In the genomic region with DNA sequence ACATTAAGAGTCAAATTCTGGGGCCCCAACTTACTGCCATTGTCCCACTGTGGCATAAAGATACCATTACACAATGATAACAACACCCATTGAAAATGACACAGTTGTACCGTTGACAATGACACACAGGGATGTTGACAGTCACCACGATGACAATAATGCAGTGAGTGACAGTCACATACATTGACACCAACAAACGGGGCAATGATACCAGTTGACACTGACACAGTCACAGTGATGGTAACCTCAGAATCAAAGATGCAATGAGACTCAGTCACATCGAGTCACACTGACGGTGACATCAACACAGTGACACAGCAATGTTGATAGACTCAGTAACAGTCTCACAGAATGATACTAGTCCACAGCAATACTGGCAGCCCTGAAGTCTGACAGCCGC, we compare ENCODE assay signal across 29 cellular contexts. TPM values are rescaled to one million over a fixed set of nuclear protein-coding genes. Genes with fewer than 3 reads are reported as not detected.
A peak's percentile ranks its signal among the peaks of the same experiment; 100 is the strongest.
DNase-seq lines count a peak whose midpoint lies in the region; ATAC-seq, FAIRE-seq and TF ChIP-seq lines count a peak whose summit lies in the region.
"Had no signal": no experiment of that assay in that cellular context is flagged by ENCODE, and none has a peak within 500 bp of the region (broad histone marks: within the 10 kb centered on the region; RNA-seq: fewer than 3 reads in every experiment).

No MANE protein-coding gene starts in this region.

- H4K8ac ChIP-seq in neuronal stem cell (ENCODE audit: low read depth, low read length) = no peak overlapping the region

- no peak overlapping the region for H3K23ac ChIP-seq in neuronal stem cell (ENCODE audit: low read depth, low read length, poor library complexity)

- no peak overlapping the region for H3K4me2 ChIP-seq in neuronal stem cell (ENCODE audit: insufficient read depth, low read length, poor library complexity, severe bottlenecking)
- H3K4me2 ChIP-seq: BLaER1 had no signal

- CTCF ChIA-PET in activated CD4-positive, alpha-beta T cell treated with anti-CD3 and anti-CD28 coated beads for 36 hours (lab: Charles Lee) = no interaction called here

- H3K4me3 ChIP-seq in bronchial epithelial cell (ENCODE audit: low read depth, low read length) = no peak overlapping the region
- no peak overlapping the region for H3K4me3 ChIP-seq in SJCRH30
- no peak overlapping the region for H3K4me3 ChIP-seq in neuronal stem cell (ENCODE audit: low read length in 2 of 2)
- H3K4me3 ChIP-seq: BLaER1 had no signal

- no peak overlapping the region for H3K4me3 Mint-ChIP-seq in activated CD4-positive, alpha-beta T cell treated with anti-CD3 and anti-CD28 coated beads for 36 hours
- no peak overlapping the region for H3K4me3 Mint-ChIP-seq in activated naive CD8-positive, alpha-beta T cell treated with anti-CD3 and anti-CD28 coated beads, Interleukin-2, amount 50 U/mL, for 24 hours
- no peak overlapping the region for H3K4me3 Mint-ChIP-seq in activated naive CD8-positive, alpha-beta T cell treated with anti-CD3 and anti-CD28 coated beads for 36 hours
- no peak overlapping the region for H3K4me3 Mint-ChIP-seq in stimulated activated effector memory CD8-positive, alpha-beta T cell treated with anti-CD3 and anti-CD28 coated beads, Interleukin-12 subunit alpha, Interleukin-12 subunit beta, amount 100 ng/mL, for 72 hours
- H3K4me3 Mint-ChIP-seq: CD4-positive, CD25-positive, alpha-beta regulatory T cell had no signal

- H3K27me3 ChIP-seq in bronchial epithelial cell (ENCODE audit: control insufficient read depth, insufficient read depth, low read length) = peaks cover 33% of the 10 kb centered on the region
- no peaks in the 10 kb centered on the region for H3K27me3 ChIP-seq in SJCRH30
- H3K27me3 ChIP-seq in neuronal stem cell (ENCODE audit: control insufficient read depth in 3 of 3, insufficient read depth in 3 of 3, low read depth in 1 of 3, low read length in 3 of 3) = no peaks in the 10 kb centered on the region

- no peak overlapping the region for H2BK12ac ChIP-seq in neuronal stem cell (ENCODE audit: low read length)

- H3K27ac ChIP-seq in SJCRH30 (no peak overlapping the region), neuronal stem cell (replicated peaks; ENCODE audit: low read length) (no peak overlapping the region)
- H3K27ac ChIP-seq: BLaER1, RWPE1 had no signal

- no peak for TF ChIP-seq CTCF in bronchial epithelial cell (IDR thresholded peaks at IDR 0.05; ENCODE audit: insufficient read depth, low read length, severe bottlenecking)

- no peak overlapping the region for H2BK15ac ChIP-seq in neuronal stem cell (ENCODE audit: low read length)

- no peaks in the 10 kb centered on the region for H3K9me3 Mint-ChIP-seq in activated CD4-positive, alpha-beta T cell treated with anti-CD3 and anti-CD28 coated beads for 36 hours (ENCODE audit: low read depth)
- no peaks in the 10 kb centered on the region for H3K9me3 Mint-ChIP-seq in activated naive CD8-positive, alpha-beta T cell treated with anti-CD3 and anti-CD28 coated beads, Interleukin-2, amount 50 U/mL, for 24 hours
- H3K9me3 Mint-ChIP-seq in activated naive CD8-positive, alpha-beta T cell treated with anti-CD3 and anti-CD28 coated beads for 36 hours = no peaks in the 10 kb centered on the region
- H3K9me3 Mint-ChIP-seq in stimulated activated effector memory CD8-positive, alpha-beta T cell treated with anti-CD3 and anti-CD28 coated beads, Interleukin-12 subunit alpha, Interleukin-12 subunit beta, amount 100 ng/mL, for 72 hours = no peaks in the 10 kb centered on the region

- H3K18ac ChIP-seq in neuronal stem cell (ENCODE audit: low read length) = no peak overlapping the region

- no peak for DNase-seq in activated CD4-positive, alpha-beta T cell treated with anti-CD3 and anti-CD28 coated beads for 36 hours
- no peak for DNase-seq in activated CD4-positive, alpha-beta T cell treated with anti-CD3 and anti-CD28 coated beads, Interleukin-2, amount 50 U/mL, for 4 hours
- no peak for DNase-seq in activated naive CD8-positive, alpha-beta T cell treated with anti-CD3 and anti-CD28 coated beads, Interleukin-2, amount 50 U/mL, for 24 hours
- no peak for DNase-seq in activated naive CD8-positive, alpha-beta T cell treated with anti-CD3 and anti-CD28 coated beads for 36 hours
- DNase-seq in bronchial epithelial cell (ENCODE audit: low read depth) (no peak), SJCRH30 (no peak), neuronal stem cell (ENCODE audit: low spot score) (no peak)
- DNase-seq in stimulated activated effector memory CD8-positive, alpha-beta T cell treated with anti-CD3 and anti-CD28 coated beads, Interleukin-12 subunit alpha, Interleukin-12 subunit beta, amount 100 ng/mL, for 72 hours (ENCODE audit: low spot score in 2 of 2) = no peak
- DNase-seq: 8988T; CD4-positive, CD25-positive, alpha-beta regulatory T cell; DMS153; DND-41; Karpas-422; NCI-H1092 treated with DMSO at 0.1 percent for 48 hours; NCI-H1436; NCI-H187; NCI-H2081 treated with DMSO at 0.1 percent for 48 hours; NCI-H2171; NCI-H510A; NCI-H69; SHP77 had no signal

- peak; percentile 82 for ATAC-seq in activated CD4-positive, alpha-beta T cell treated with anti-CD3 and anti-CD28 coated beads for 36 hours
- peak; percentile 8 for ATAC-seq in activated naive CD8-positive, alpha-beta T cell treated with anti-CD3 and anti-CD28 coated beads, Interleukin-2, amount 50 U/mL, for 24 hours
- peak; percentile 48 for ATAC-seq in stimulated activated effector memory CD8-positive, alpha-beta T cell treated with anti-CD3 and anti-CD28 coated beads, Interleukin-12 subunit alpha, Interleukin-12 subunit beta, amount 100 ng/mL, for 72 hours
- ATAC-seq: HCT116, Panc1 had no signal

- no peak overlapping the region for H4K91ac ChIP-seq in neuronal stem cell (ENCODE audit: low read depth, low read length, poor library complexity)

- H3K36me3 ChIP-seq in bronchial epithelial cell (ENCODE audit: control insufficient read depth, insufficient read depth, low read length) = no peaks in the 10 kb centered on the region
- H3K36me3 ChIP-seq in SJCRH30 = no peaks in the 10 kb centered on the region
- peaks cover 8 to 87% of the 10 kb centered on the region in 2 donors for H3K36me3 ChIP-seq in neuronal stem cell (replicated peaks in 1 of 2; ENCODE audit: control insufficient read depth in 2 of 2, insufficient read depth in 2 of 2, low read length in 2 of 2)
- H3K36me3 ChIP-seq: BLaER1 had no signal

- peaks cover 7% of the 10 kb centered on the region for H3K79me1 ChIP-seq in neuronal stem cell (ENCODE audit: low read depth, low read length)

- H3K9ac ChIP-seq in neuronal stem cell (ENCODE audit: low read depth, low read length, poor library complexity) = no peak overlapping the region
- H3K9ac ChIP-seq: BLaER1 had no signal

- H3K4me1 ChIP-seq in SJCRH30 (0 out of 2 replicates have a peak, but pooled peaks cover 2% of the 10 kb centered on the region), neuronal stem cell (ENCODE audit: control insufficient read depth in 2 of 2, insufficient read depth in 1 of 2, low read depth in 1 of 2, low read length in 2 of 2) (peaks cover 57 to 59% of the 10 kb centered on the region in 2 donors)
- H3K4me1 ChIP-seq: BLaER1 had no signal

- peaks cover 20% of the 10 kb centered on the region for H3K27me3 Mint-ChIP-seq in activated CD4-positive, alpha-beta T cell treated with anti-CD3 and anti-CD28 coated beads for 36 hours
- H3K27me3 Mint-ChIP-seq in activated naive CD8-positive, alpha-beta T cell treated with anti-CD3 and anti-CD28 coated beads, Interleukin-2, amount 50 U/mL, for 24 hours = peaks cover 34% of the 10 kb centered on the region
- H3K27me3 Mint-ChIP-seq in activated naive CD8-positive, alpha-beta T cell treated with anti-CD3 and anti-CD28 coated beads for 36 hours = peaks cover 32% of the 10 kb centered on the region

- no peak overlapping the region for H2BK5ac ChIP-seq in neuronal stem cell (ENCODE audit: low read length)

- peaks cover 5% of the 10 kb centered on the region for H3K4me1 Mint-ChIP-seq in activated CD4-positive, alpha-beta T cell treated with anti-CD3 and anti-CD28 coated beads for 36 hours
- peaks cover 7% of the 10 kb centered on the region for H3K4me1 Mint-ChIP-seq in activated naive CD8-positive, alpha-beta T cell treated with anti-CD3 and anti-CD28 coated beads, Interleukin-2, amount 50 U/mL, for 24 hours
- H3K4me1 Mint-ChIP-seq in activated naive CD8-positive, alpha-beta T cell treated with anti-CD3 and anti-CD28 coated beads for 36 hours = peaks cover 1% of the 10 kb centered on the region
- peaks cover 19% of the 10 kb centered on the region for H3K4me1 Mint-ChIP-seq in stimulated activated effector memory CD8-positive, alpha-beta T cell treated with anti-CD3 and anti-CD28 coated beads, Interleukin-12 subunit alpha, Interleukin-12 subunit beta, amount 100 ng/mL, for 72 hours

- FAIRE-seq in bronchial epithelial cell (lab: Jason Lieb, UNC) = peak; percentile 98
- FAIRE-seq: GM18507 had no signal

- H3K36me3 Mint-ChIP-seq in activated CD4-positive, alpha-beta T cell treated with anti-CD3 and anti-CD28 coated beads for 36 hours (ENCODE audit: low read depth) = no peaks in the 10 kb centered on the region
- H3K36me3 Mint-ChIP-seq in activated naive CD8-positive, alpha-beta T cell treated with anti-CD3 and anti-CD28 coated beads, Interleukin-2, amount 50 U/mL, for 24 hours (ENCODE audit: low read depth) = no peaks in the 10 kb centered on the region
- no peaks in the 10 kb centered on the region for H3K36me3 Mint-ChIP-seq in activated naive CD8-positive, alpha-beta T cell treated with anti-CD3 and anti-CD28 coated beads for 36 hours
- no peaks in the 10 kb centered on the region for H3K36me3 Mint-ChIP-seq in stimulated activated effector memory CD8-positive, alpha-beta T cell treated with anti-CD3 and anti-CD28 coated beads, Interleukin-12 subunit alpha, Interleukin-12 subunit beta, amount 100 ng/mL, for 72 hours
- H3K36me3 Mint-ChIP-seq: CD4-positive, CD25-positive, alpha-beta regulatory T cell had no signal

- intact Hi-C loops in activated CD4-positive, alpha-beta T cell treated with anti-CD3 and anti-CD28 coated beads for 36 hours (cut with DNase I, micrococcal nuclease) = no loop called here

- no peak overlapping the region for H2AK5ac ChIP-seq in neuronal stem cell (ENCODE audit: low read depth, low read length)

- no peak overlapping the region for H3K14ac ChIP-seq in neuronal stem cell (ENCODE audit: low read length)

- no peak overlapping the region for H2BK120ac ChIP-seq in neuronal stem cell (ENCODE audit: low read depth, low read length)

- POLR2A ChIA-PET in activated CD4-positive, alpha-beta T cell treated with anti-CD3 and anti-CD28 coated beads for 36 hours (lab: Charles Lee) = no interaction called here

- H3K27ac Mint-ChIP-seq in activated CD4-positive, alpha-beta T cell treated with anti-CD3 and anti-CD28 coated beads for 36 hours = no peak overlapping the region
- H3K27ac Mint-ChIP-seq in activated naive CD8-positive, alpha-beta T cell treated with anti-CD3 and anti-CD28 coated beads, Interleukin-2, amount 50 U/mL, for 24 hours = no peak overlapping the region
- no peak overlapping the region for H3K27ac Mint-ChIP-seq in activated naive CD8-positive, alpha-beta T cell treated with anti-CD3 and anti-CD28 coated beads for 36 hours
- H3K27ac Mint-ChIP-seq in stimulated activated effector memory CD8-positive, alpha-beta T cell treated with anti-CD3 and anti-CD28 coated beads, Interleukin-12 subunit alpha, Interleukin-12 subunit beta, amount 100 ng/mL, for 72 hours = no peak overlapping the region
- H3K27ac Mint-ChIP-seq: CD4-positive, CD25-positive, alpha-beta regulatory T cell had no signal

- H3K4ac ChIP-seq in neuronal stem cell (ENCODE audit: low read length) = no peak overlapping the region

- no peak overlapping the region for H2AFZ ChIP-seq in neuronal stem cell (ENCODE audit: low read length)

- H3K9me3 ChIP-seq in SJCRH30 (replicated peaks) = no peaks in the 10 kb centered on the region
- H3K9me3 ChIP-seq in neuronal stem cell (replicated peaks in 1 of 2; ENCODE audit: control insufficient read depth in 2 of 2, insufficient read depth in 1 of 2, low read depth in 1 of 2, low read length in 2 of 2) = peaks cover 0 to 2% of the 10 kb centered on the region in 2 donors
- H3K9me3 ChIP-seq: BLaER1 had no signal

- WGBS in neuronal stem cell (ENCODE audit: extremely low coverage in 2 of 2, insufficient read length in 2 of 2, insufficient replicate concordance in 1 of 2), 2 donors = no CpG with 5 or more reads among the region's 6 CpGs

RNA-seq across cellular contexts. Expression of a gene that starts 16.9 kb away (rescaled TPM):
- total RNA-seq in activated CD4-positive, alpha-beta T cell treated with anti-CD3 and anti-CD28 coated beads for 36 hours = not detected
- not detected for total RNA-seq in activated naive CD8-positive, alpha-beta T cell treated with anti-CD3 and anti-CD28 coated beads for 36 hours
- not detected in 2 replicates for total RNA-seq in bronchial epithelial cell
- 0.20 and 0.24 TPM in 2 replicates for total RNA-seq in SJCRH30 (2014; rRNA removed; shearing (Covaris generic))
- polyA plus RNA-seq in neuronal stem cell (2013, experiment 1 of 2) = 127 TPM
- 126 TPM for polyA plus RNA-seq in neuronal stem cell (2013, experiment 2 of 2)
- total RNA-seq: CD4-positive, CD25-positive, alpha-beta regulatory T cell; OCI-LY7 had no signal
- polyA plus RNA-seq: AG04450; CD4-positive, CD25-positive, alpha-beta regulatory T cell had no signal

RNA-seq across cellular contexts. Expression of a gene that starts 39.3 kb away (rescaled TPM):
- total RNA-seq in activated CD4-positive, alpha-beta T cell treated with anti-CD3 and anti-CD28 coated beads for 36 hours = 10 to 100 TPM; 29.3 to 35.2 TPM
- total RNA-seq in activated naive CD8-positive, alpha-beta T cell treated with anti-CD3 and anti-CD28 coated beads for 36 hours = 10 to 100 TPM; 31.6 to 34.6 TPM
- 45.8 and 49.3 TPM in 2 replicates for total RNA-seq in bronchial epithelial cell
- total RNA-seq in SJCRH30 (2014; rRNA removed; shearing (Covaris generic)) = 13.0 and 19.0 TPM in 2 replicates
- 53.6 TPM for polyA plus RNA-seq in neuronal stem cell (2013, experiment 1 of 2)
- polyA plus RNA-seq in neuronal stem cell (2013, experiment 2 of 2) = 52.2 TPM

RNA-seq across cellular contexts. Expression of a gene that starts 47.7 kb away (rescaled TPM):
- 10 to 100 TPM; 65.9 to 68.4 TPM for total RNA-seq in activated CD4-positive, alpha-beta T cell treated with anti-CD3 and anti-CD28 coated beads for 36 hours
- total RNA-seq in activated naive CD8-positive, alpha-beta T cell treated with anti-CD3 and anti-CD28 coated beads for 36 hours = 10 to 100 TPM; 62.9 to 63.0 TPM
- 57.1 and 73.4 TPM in 2 replicates for total RNA-seq in bronchial epithelial cell
- 58.2 and 63.6 TPM in 2 replicates for total RNA-seq in SJCRH30 (2014; rRNA removed; shearing (Covaris generic))
- polyA plus RNA-seq in neuronal stem cell (2013, experiment 1 of 2) = 135 TPM
- 139 TPM for polyA plus RNA-seq in neuronal stem cell (2013, experiment 2 of 2)

RNA-seq across cellular contexts. Expression of a gene that starts 49.8 kb away (rescaled TPM):
- total RNA-seq in activated CD4-positive, alpha-beta T cell treated with anti-CD3 and anti-CD28 coated beads for 36 hours = not detected
- under 1 TPM in 1 of 2 experiments, not detected in 1; 0.27 TPM for total RNA-seq in activated naive CD8-positive, alpha-beta T cell treated with anti-CD3 and anti-CD28 coated beads for 36 hours
- total RNA-seq in bronchial epithelial cell = 0.13 TPM in 1 of 2 replicates, not detected in the other
- 0.25 TPM in 1 of 2 replicates, not detected in the other for total RNA-seq in SJCRH30 (2014; rRNA removed; shearing (Covaris generic))
- 18.0 TPM for polyA plus RNA-seq in neuronal stem cell (2013, experiment 1 of 2)
- 16.3 TPM for polyA plus RNA-seq in neuronal stem cell (2013, experiment 2 of 2)
- polyA plus RNA-seq: AG04450 had no signal

RNA-seq across cellular contexts. Expression of a gene that starts 56.2 kb away (rescaled TPM):
- under 1 TPM; 0.66 to 0.76 TPM for total RNA-seq in activated CD4-positive, alpha-beta T cell treated with anti-CD3 and anti-CD28 coated beads for 36 hours
- total RNA-seq in activated naive CD8-positive, alpha-beta T cell treated with anti-CD3 and anti-CD28 coated beads for 36 hours = under 1 TPM in 1 of 2 experiments, not detected in 1; 0.31 TPM
- 0.26 TPM in 1 of 2 replicates, not detected in the other for total RNA-seq in bronchial epithelial cell
- total RNA-seq in SJCRH30 (2014; rRNA removed; shearing (Covaris generic)) = 0.13 TPM in 1 of 2 replicates, not detected in the other
- polyA plus RNA-seq in neuronal stem cell (2013, experiment 1 of 2) = 19.3 TPM
- polyA plus RNA-seq in neuronal stem cell (2013, experiment 2 of 2) = 19.1 TPM
- total RNA-seq: CD4-positive, CD25-positive, alpha-beta regulatory T cell; M059J had no signal
- polyA plus RNA-seq: AG04450; CD4-positive, CD25-positive, alpha-beta regulatory T cell had no signal

Comparison
In these comparisons a context has a peak if more than half of its experiments do, and no peak if none do; other contexts are left out.
1. ATAC-seq: peak in every context shown above with its lines; median percentile 82 in activated CD4-positive, alpha-beta T cell treated with anti-CD3 and anti-CD28 coated beads for 36 hours; 48 in stimulated activated effector memory CD8-positive, alpha-beta T cell treated with anti-CD3 and anti-CD28 coated beads, Interleukin-12 subunit alpha, Interleukin-12 subunit beta, amount 100 ng/mL, for 72 hours; 8 in activated naive CD8-positive, alpha-beta T cell treated with anti-CD3 and anti-CD28 coated beads, Interleukin-2, amount 50 U/mL, for 24 hours.